In the genomic region with DNA sequence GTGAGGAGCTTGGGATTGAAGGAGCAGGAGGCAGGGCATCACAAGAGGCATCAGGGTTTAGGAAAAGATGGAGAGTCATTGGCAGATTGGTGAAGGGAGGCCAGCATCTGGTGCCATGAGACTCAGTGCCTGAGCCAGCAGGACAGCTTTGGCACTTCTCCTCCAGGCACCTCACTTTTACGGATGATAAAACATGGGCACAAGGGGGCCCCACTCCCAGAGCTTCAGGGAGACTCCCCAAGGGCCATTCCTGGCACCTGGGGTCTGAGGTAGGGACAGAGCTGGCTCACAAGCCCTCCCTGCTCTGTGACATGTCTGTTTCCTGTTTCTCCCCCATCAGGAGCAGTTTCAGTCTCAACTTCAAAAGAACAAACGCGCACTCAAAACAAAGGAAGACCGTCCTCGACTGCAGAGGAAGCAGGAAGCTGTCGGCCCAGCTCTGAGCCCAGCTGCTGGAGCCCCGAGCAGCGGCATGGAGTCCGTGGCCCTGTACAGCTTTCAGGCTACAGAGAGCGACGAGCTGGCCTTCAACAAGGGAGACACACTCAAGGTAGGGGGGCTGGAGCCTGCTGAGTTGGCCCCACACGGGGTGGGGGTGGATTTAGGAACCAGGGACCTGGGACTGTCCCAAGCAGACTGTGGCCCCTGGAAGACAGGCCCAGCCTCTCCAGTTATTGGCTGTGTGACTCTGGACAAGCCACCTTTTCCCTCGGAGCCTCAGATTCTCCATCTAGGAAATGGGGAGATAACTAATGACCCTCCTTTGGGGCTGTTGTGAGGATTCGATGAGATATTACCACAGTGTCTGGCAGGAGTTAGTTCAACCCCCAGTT, we compare ENCODE assay signal across 1 cellular context. TPM values are rescaled to one million over a fixed set of nuclear protein-coding genes. Genes with fewer than 3 reads are reported as not detected.
"Had no signal": no experiment of that assay in that cellular context is flagged by ENCODE, and none has a peak within 500 bp of the region (broad histone marks: within the 10 kb centered on the region; RNA-seq: fewer than 3 reads in every experiment).

A gene (plus strand): TSS at position 442 of the 833 bp plus-strand sequence. CDS start 31 bp downstream, at position 473.

RNA-seq across cellular contexts. Expression of the gene that starts here (rescaled TPM):
- polyA plus RNA-seq: immature natural killer cell had no signal
